Comparison of ENCODE assay signal across 8 cellular contexts in genomic region chr1:7705048-7705907, GRCh38.
A peak's percentile ranks its signal among the peaks of the same experiment; 100 is the strongest.
DNase-seq lines count a peak whose midpoint lies in the region; ATAC-seq and TF ChIP-seq lines count a peak whose summit lies in the region.

No MANE protein-coding gene starts in this region.

- H3K9me3 ChIP-seq in Caco-2 (no peaks in the 10 kb centered on the region), duodenal mucosa (ENCODE audit: control insufficient read depth in 1 of 2, low read length in 2 of 2) (no peaks in the 10 kb centered on the region), upper lobe of left lung (no peaks in the 10 kb centered on the region)

- H3K36me3 ChIP-seq in Caco-2 (ENCODE audit: control insufficient read depth, insufficient read depth, low read length), result no peaks in the 10 kb centered on the region
- H3K36me3 ChIP-seq in duodenal mucosa (ENCODE audit: control insufficient read depth in 1 of 2, insufficient read depth in 2 of 2, low read length in 2 of 2), result no peaks in the 10 kb centered on the region
- no peaks in the 10 kb centered on the region for H3K36me3 ChIP-seq in upper lobe of left lung

- H3K27ac Mint-ChIP-seq in Caco-2 (ENCODE audit: unreplicated experiment), result no peak overlapping the region

- DNase-seq in Caco-2 (peak in 1 of 2 experiments; percentile 8), midbrain (lab: John Stamatoyannopoulos, UW) (peak; percentile 36), upper lobe of left lung (peak; percentile 27 to 93)
- DNase-seq in activated CD4-positive, alpha-beta T cell treated with anti-CD3 and anti-CD28 coated beads for 1 hour, result peak; percentile 17

- intact Hi-C loops in Caco-2 (cut with micrococcal nuclease; ENCODE audit: unreplicated experiment), result loop anchor here (2.0 kb wide), 1 partner anchor 24 kb away; no protein-coding TSS in a partner anchor

- TF ChIP-seq CTCF in Caco-2 (IDR thresholded peaks at IDR 0.05; ENCODE audit: insufficient read depth in 1 of 2, low read depth in 1 of 2, low read length in 1 of 2, severe bottlenecking in 1 of 2, unreplicated experiment in 1 of 2), result no peak
- no peak for TF ChIP-seq CTCF in upper lobe of left lung (IDR thresholded peaks at IDR 0.05)

- H3K9ac ChIP-seq in duodenal mucosa (ENCODE audit: low read depth in 1 of 2, low read length in 2 of 2), result peak overlapping the region; percentile 25 to 38

- ATAC-seq in upper lobe of left lung (ENCODE audit: low FRiP score in 2 of 2) (peak in 1 of 2 donors; percentile 17), GM18909 (IDR thresholded peaks at IDR 0.05; ENCODE audit: poor library complexity, unreplicated experiment) (no peak), GM18870 (IDR thresholded peaks at IDR 0.05; ENCODE audit: unreplicated experiment) (no peak), GM21529 (IDR thresholded peaks at IDR 0.05; ENCODE audit: unreplicated experiment) (no peak)

- no TSS peak for BruUV-seq in Caco-2 (replicated peaks; lab: Mats Ljungman, UMichigan)

- peak overlapping the region; percentile 69 for H3K4me3 Mint-ChIP-seq in Caco-2 (ENCODE audit: unreplicated experiment)

- H3K36me3 Mint-ChIP-seq in Caco-2 (ENCODE audit: insufficient read depth, unreplicated experiment), result peaks cover 4% of the 10 kb centered on the region

- no peak for TF ChIP-seq POLR2A in upper lobe of left lung (IDR thresholded peaks at IDR 0.05)

- no peaks in the 10 kb centered on the region for H3K27me3 Mint-ChIP-seq in Caco-2 (ENCODE audit: insufficient read depth, unreplicated experiment)

- POLR2A ChIA-PET in Caco-2 (lab: Charles Lee), result interaction anchor here (0.5 to 1.0 kb wide), 5 partner anchors 12 to 208 kb away, joined by 3 to 7 read pairs (median 3); no protein-coding TSS in a partner anchor

- CTCF ChIA-PET in Caco-2 (lab: Charles Lee), result interaction anchor here (1.0 to 1.3 kb wide), 4 partner anchors 35 to 50 kb away, joined by 3 to 7 read pairs (median 4); no protein-coding TSS in a partner anchor

- WGBS in upper lobe of left lung, 2 donors, result 2 to 7% methylated on average over 22 to 69 of the region's 106 CpGs

- H3K27ac ChIP-seq in duodenal mucosa (ENCODE audit: low read depth, low read length), result no peak overlapping the region
- peak overlapping the region; percentile 57 to 80 (median 73) for H3K27ac ChIP-seq in upper lobe of left lung

- H3K9me3 Mint-ChIP-seq in Caco-2 (ENCODE audit: unreplicated experiment), result no peaks in the 10 kb centered on the region

- H3K27me3 ChIP-seq in Caco-2 (replicated peaks; ENCODE audit: control insufficient read depth, insufficient read depth, low read length) (no peaks in the 10 kb centered on the region), duodenal mucosa (ENCODE audit: control insufficient read depth in 1 of 2, insufficient read depth in 2 of 2, low read length in 2 of 2) (peaks cover 3 to 7% of the 10 kb centered on the region in 2 donors), upper lobe of left lung (peaks cover 0 to 9% (median under 1%) of the 10 kb centered on the region in 4 donors)

- H3K4me1 ChIP-seq in Caco-2 (no peaks in the 10 kb centered on the region), duodenal mucosa (ENCODE audit: control insufficient read depth in 1 of 2, insufficient read depth in 2 of 2, low read length in 2 of 2) (peaks cover 4 to 6% of the 10 kb centered on the region in 2 donors), upper lobe of left lung (peaks cover 8 to 20% (median 13%) of the 10 kb centered on the region in 4 donors)

- TF ChIP-seq EP300 in upper lobe of left lung (IDR thresholded peaks at IDR 0.05), result no peak

- peaks cover 13% of the 10 kb centered on the region for H3K4me1 Mint-ChIP-seq in Caco-2 (ENCODE audit: low read depth, unreplicated experiment)

- H3K4me3 ChIP-seq in Caco-2 (ENCODE audit: low read depth, low read length) (peak overlapping the region; percentile 73), duodenal mucosa (ENCODE audit: low read depth in 1 of 2, low read length in 2 of 2) (peak overlapping the region; percentile 62 to 65), upper lobe of left lung (peak overlapping the region; percentile 52 to 65 (median 60))
